Comparison of ENCODE assay signal across 10 cellular contexts in genomic region chr7:24127930-24128329, GRCh38.
"Had no signal": no experiment of that assay in that cellular context is flagged by ENCODE, and none has a peak within 500 bp of the region (broad histone marks: within the 10 kb centered on the region; RNA-seq: fewer than 3 reads in every experiment).

No MANE protein-coding gene starts in this region.

- DNase-seq: GM23248, H7, HFFc6, Karpas-422, KBM-7 had no signal

- H3K27ac ChIP-seq: GM23248, HL-60, KMS-11 had no signal

- ATAC-seq: HCT116, HepG2 had no signal

- FAIRE-seq: H1, HepG2 had no signal
